7 cellular contexts compared by ENCODE assay signal in genomic region chr15:40930430-40931299, GRCh38. TPM values are rescaled to one million over a fixed set of nuclear protein-coding genes. Genes with fewer than 3 reads are reported as not detected.
DNase-seq lines count a peak whose midpoint lies in the region; ATAC-seq, FAIRE-seq and TF ChIP-seq lines count a peak whose summit lies in the region.

No MANE protein-coding gene starts in this region.

- H3K27ac ChIP-seq in right atrium auricular region = peak overlapping the region; percentile 44 to 62
- H3K27ac ChIP-seq in skeletal muscle tissue (ENCODE audit: low read depth, low read length) = peak overlapping the region; percentile 71

- TF ChIP-seq CTCF in right atrium auricular region (IDR thresholded peaks at IDR 0.05) = peak; percentile 45 to 67

- H3K36me3 Mint-ChIP-seq in activated naive CD8-positive, alpha-beta T cell = no peaks in the 10 kb centered on the region

- H3K27me3 ChIP-seq in right atrium auricular region (peaks cover 13 to 18% of the 10 kb centered on the region in 2 donors), skeletal muscle tissue (ENCODE audit: control insufficient read depth in 3 of 3, insufficient read depth in 3 of 3, low read length in 3 of 3) (peaks cover 63 to 70% (median 64%) of the 10 kb centered on the region in 3 donors)

- H3K4me3 Mint-ChIP-seq in activated naive CD8-positive, alpha-beta T cell = peak overlapping the region; percentile 80

- H3K4me1 ChIP-seq in right atrium auricular region = peaks cover 0 to 82% of the 10 kb centered on the region in 2 donors
- H3K4me1 ChIP-seq in skeletal muscle tissue (ENCODE audit: control insufficient read depth in 3 of 3, insufficient read depth in 3 of 3, low read length in 3 of 3) = peaks cover 35 to 70% (median 56%) of the 10 kb centered on the region in 3 donors

- H3K4me3 ChIP-seq in right atrium auricular region (peak overlapping the region; percentile 47 to 64), skeletal muscle tissue (ENCODE audit: low read length in 3 of 3) (peak overlapping the region; percentile 70 to 78 (median 77))

- no peaks in the 10 kb centered on the region for H3K9me3 ChIP-seq in right atrium auricular region
- H3K9me3 ChIP-seq in skeletal muscle tissue (ENCODE audit: control insufficient read depth in 3 of 3, low read length in 3 of 3) = no peaks in the 10 kb centered on the region

- ATAC-seq in HG03095 (IDR thresholded peaks at IDR 0.05; ENCODE audit: unreplicated experiment) = no peak

- H3K9ac ChIP-seq in skeletal muscle tissue (ENCODE audit: low read depth in 1 of 3, low read length in 3 of 3) = peak overlapping the region in 2 of 3 donors; percentile 68 to 77

- H3K36me3 ChIP-seq in right atrium auricular region (no peaks in the 10 kb centered on the region), skeletal muscle tissue (ENCODE audit: control insufficient read depth in 3 of 3, insufficient read depth in 3 of 3, low read length in 3 of 3) (peaks cover 0 to 10% (median 4%) of the 10 kb centered on the region in 3 donors)

- no peaks in the 10 kb centered on the region for H3K9me3 Mint-ChIP-seq in activated naive CD8-positive, alpha-beta T cell (ENCODE audit: low read depth)

- DNase-seq in GM19239 (ENCODE audit: insufficient read length, low spot score) (no peak), NCI-H748 treated with DMSO at 0.1 percent for 48 hours (lab: John Stamatoyannopoulos, UW) (peak; percentile 27), right atrium auricular region (ENCODE audit: low spot score) (no peak), SIG-M5 treated with dmso at 0.1 percent for 504 hours (lab: John Stamatoyannopoulos, UW; ENCODE audit: unreplicated experiment) (no peak)

- peaks cover 23% of the 10 kb centered on the region for H3K27me3 Mint-ChIP-seq in activated naive CD8-positive, alpha-beta T cell

- peaks cover 34% of the 10 kb centered on the region for H3K4me1 Mint-ChIP-seq in activated naive CD8-positive, alpha-beta T cell (ENCODE audit: low read depth)

- H3K27ac Mint-ChIP-seq in activated naive CD8-positive, alpha-beta T cell = no peak overlapping the region

- peak; percentile 35 for FAIRE-seq in GM19239 (lab: Jason Lieb, UNC)

RNA-seq across cellular contexts. Expression of gene DLL4, which starts 1.5 kb away (rescaled TPM):
- total RNA-seq in right atrium auricular region (1 to 10 TPM; 7.5 to 9.8 TPM), skeletal muscle tissue (11.5 TPM)

RNA-seq across cellular contexts. Expression of gene CHAC1, which starts 22.6 kb away (rescaled TPM):
- total RNA-seq in right atrium auricular region (10 to 100 TPM; 11.9 to 36.1 TPM), skeletal muscle tissue (0.52 TPM)

RNA-seq across cellular contexts. Expression of gene VPS18, which starts 36.4 kb away (rescaled TPM):
- total RNA-seq in right atrium auricular region (10 to 100 TPM; 18.1 to 26.1 TPM), skeletal muscle tissue (20.9 TPM)

RNA-seq across cellular contexts. Expression of gene RHOV, which starts 56.6 kb away (rescaled TPM):
- total RNA-seq in right atrium auricular region (not detected), skeletal muscle tissue (1.0 TPM)
